In the genomic region with DNA sequence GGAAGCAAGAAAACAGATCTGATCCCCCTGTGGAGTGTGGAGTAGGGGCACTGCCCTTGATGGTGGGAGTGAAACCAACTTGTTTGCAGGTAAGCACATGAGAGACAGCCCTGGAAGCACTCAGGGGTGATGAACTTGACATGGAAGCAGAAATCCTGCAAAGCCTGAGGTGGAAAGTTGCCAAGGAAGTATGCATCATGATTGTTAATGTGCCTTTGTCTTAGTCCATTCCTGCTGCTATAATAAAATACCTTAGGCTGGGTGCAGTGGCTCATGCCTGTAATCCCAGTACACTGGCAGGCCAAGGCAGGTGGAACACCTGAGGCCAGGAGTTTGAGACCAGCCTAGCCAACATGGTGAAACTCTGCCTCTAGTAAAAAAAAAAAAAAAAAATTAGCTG, we compare ENCODE assay signal across 24 cellular contexts. TPM values are rescaled to one million over a fixed set of nuclear protein-coding genes. Genes with fewer than 3 reads are reported as not detected.
DNase-seq lines count a peak whose midpoint lies in the region; ATAC-seq and TF ChIP-seq lines count a peak whose summit lies in the region.
"Had no signal": no experiment of that assay in that cellular context is flagged by ENCODE, and none has a peak within 500 bp of the region (broad histone marks: within the 10 kb centered on the region; RNA-seq: fewer than 3 reads in every experiment).

No MANE protein-coding gene starts in this region.

- no TSS peak for BruUV-seq in Calu3 (replicated peaks; lab: Mats Ljungman, UMichigan)

- no peaks in the 10 kb centered on the region for H3K36me3 Mint-ChIP-seq in Calu3 (ENCODE audit: insufficient read depth, unreplicated experiment)

- H3K27ac ChIP-seq in epithelial cell of prostate (no peak overlapping the region), prostate gland (no peak overlapping the region), lower lobe of right lung (no peak overlapping the region)
- H3K27ac ChIP-seq: esophagus muscularis mucosa, psoas muscle, stomach, transverse colon had no signal

- no peaks in the 10 kb centered on the region for H3K9me3 Mint-ChIP-seq in Calu3 (ENCODE audit: low read depth, unreplicated experiment)

- no peaks in the 10 kb centered on the region for H3K27me3 Mint-ChIP-seq in Calu3 (ENCODE audit: unreplicated experiment)

- no peak for TF ChIP-seq CTCF in Calu3 (IDR thresholded peaks at IDR 0.05; ENCODE audit: unreplicated experiment)
- no peak for TF ChIP-seq CTCF in prostate gland (IDR thresholded peaks at IDR 0.05)
- TF ChIP-seq CTCF in lower lobe of right lung (IDR thresholded peaks at IDR 0.05), result no peak

- no peak overlapping the region for H3K4me3 Mint-ChIP-seq in Calu3 (ENCODE audit: low read depth, unreplicated experiment)
- H3K4me3 Mint-ChIP-seq: activated CD4-positive, alpha-beta memory T cell treated with anti-CD3 and anti-CD28 coated beads for 36 hours; activated naive CD8-positive, alpha-beta T cell treated with anti-CD3 and anti-CD28 coated beads for 36 hours had no signal

- H3K9me3 ChIP-seq in prostate gland (no peaks in the 10 kb centered on the region), lower lobe of right lung (peaks cover 6% of the 10 kb centered on the region)
- H3K9me3 ChIP-seq: BE2C had no signal

- H3K27me3 ChIP-seq in prostate gland (replicated peaks; ENCODE audit: insufficient read depth), result no peaks in the 10 kb centered on the region
- H3K27me3 ChIP-seq in lower lobe of right lung (ENCODE audit: low read depth), result no peaks in the 10 kb centered on the region
- H3K27me3 ChIP-seq: BE2C, esophagus muscularis mucosa, stomach, transverse colon had no signal

- CTCF ChIA-PET in Calu3 (lab: Charles Lee), result no interaction called here

- intact Hi-C loops in Calu3 (cut with micrococcal nuclease; ENCODE audit: unreplicated experiment), result no loop called here
- intact Hi-C loops in left colon (cut with DNase I, micrococcal nuclease), result no loop called here
- intact Hi-C loops in prostate gland (cut with DNase I), result no loop called here
- intact Hi-C loops in lower lobe of right lung (cut with DNase I), result no loop called here

- H3K27ac Mint-ChIP-seq in Calu3 (ENCODE audit: unreplicated experiment), result no peak overlapping the region
- H3K27ac Mint-ChIP-seq: activated CD4-positive, alpha-beta memory T cell treated with anti-CD3 and anti-CD28 coated beads for 36 hours; activated naive CD8-positive, alpha-beta T cell treated with anti-CD3 and anti-CD28 coated beads for 36 hours had no signal

- peaks cover 8% of the 10 kb centered on the region for H3K4me1 Mint-ChIP-seq in Calu3 (ENCODE audit: low read depth, unreplicated experiment)

- H3K4me3 ChIP-seq in prostate gland (no peak overlapping the region), lower lobe of right lung (no peak overlapping the region)
- H3K4me3 ChIP-seq: esophagus muscularis mucosa, psoas muscle, stomach, transverse colon had no signal

- peaks cover 8% of the 10 kb centered on the region for H3K4me1 ChIP-seq in prostate gland (replicated peaks)
- H3K4me1 ChIP-seq in lower lobe of right lung, result peaks cover 29% of the 10 kb centered on the region
- H3K4me1 ChIP-seq: BE2C, psoas muscle had no signal

- no peaks in the 10 kb centered on the region for H3K36me3 ChIP-seq in prostate gland
- no peaks in the 10 kb centered on the region for H3K36me3 ChIP-seq in lower lobe of right lung
- H3K36me3 ChIP-seq: BE2C, esophagus muscularis mucosa, stomach, transverse colon had no signal

- no peak for TF ChIP-seq POLR2A in prostate gland (IDR thresholded peaks at IDR 0.05)

- peak; percentile 51 for ATAC-seq in left colon
- no peak for ATAC-seq in GM21526 (IDR thresholded peaks at IDR 0.05; ENCODE audit: low FRiP score, unreplicated experiment)
- no peak for ATAC-seq in lower lobe of right lung
- ATAC-seq: activated CD4-positive, CD25-positive, alpha-beta regulatory T cell treated with anti-CD3 and anti-CD28 coated beads, Interleukin-2, amount 50 U/mL, for 24 hours; psoas muscle had no signal

- DNase-seq in Calu3 (peak; percentile 10), LoVo (ENCODE audit: low spot score) (peak; percentile 30), epithelial cell of prostate (ENCODE audit: low read depth, low spot score) (peak; percentile 66), left colon (no peak), NCI-H2171 treated with DMSO at 0.1 percent for 48 hours (lab: John Stamatoyannopoulos, UW) (no peak), prostate gland (ENCODE audit: low spot score) (no peak), lower lobe of right lung (no peak)
- DNase-seq: activated CD4-positive, alpha-beta memory T cell treated with anti-CD3 and anti-CD28 coated beads for 36 hours; activated CD8-positive, alpha-beta memory T cell treated with anti-CD3 and anti-CD28 coated beads, Interleukin-2, amount 50 U/mL, for 48 hours; activated naive CD8-positive, alpha-beta T cell treated with anti-CD3 and anti-CD28 coated beads for 36 hours; BE2C; cerebellar nuclear complex; DND-41; KBM-7; mesenchymal stem cell; NCI-H2171; NCI-H524 treated with DMSO at 0.1 percent for 48 hours; psoas muscle; stimulated activated CD8-positive, alpha-beta memory T cell treated with anti-CD3 and anti-CD28 coated beads, Interleukin-4, amount 100 ng/mL, for 48 hours; stomach; transverse colon had no signal

RNA-seq across cellular contexts. Expression of gene IFNGR1, which starts 40.2 kb away (rescaled TPM):
- total RNA-seq in Calu3 (2022) (22.6 and 26.4 TPM in 2 replicates), left colon (100 to 1,000 TPM in 1 of 2 donors, 10 to 100 TPM in 1; 77.2 to 106 TPM), prostate gland (10 to 100 TPM; 65.3 to 93.7 TPM), lower lobe of right lung (208 TPM)

Comparison
In these comparisons a context has a peak if more than half of its experiments do, and no peak if none do; other contexts are left out.
1. DNase-seq: peak in Calu3 (single experiment), LoVo (single experiment) and epithelial cell of prostate (single experiment); none in left colon (0 of 2), NCI-H2171 treated with DMSO at 0.1 percent for 48 hours (single experiment), prostate gland (single experiment) and lower lobe of right lung (single experiment).